Comparison of ENCODE assay signal across 6 cellular contexts in genomic region chr11:29075726-29076125, GRCh38.
"Had no signal": no experiment of that assay in that cellular context is flagged by ENCODE, and none has a peak within 500 bp of the region (broad histone marks: within the 10 kb centered on the region; RNA-seq: fewer than 3 reads in every experiment).

No MANE protein-coding gene starts in this region.

- DNase-seq: KBM-7, KG1 had no signal

- H3K27ac ChIP-seq: HL-60 had no signal

- ATAC-seq: HepG2, K562 had no signal

- FAIRE-seq: HepG2, HTR-8/SVneo, K562 had no signal

- H3K4me3 ChIP-seq: K562 had no signal
